ENCODE assay signal across 1 cellular context in genomic region chr16:24132048-24132796, GRCh38.
TF ChIP-seq lines count a peak whose summit lies in the region.

No MANE protein-coding gene starts in this region.

TF ChIP-seq in WTC11, 78 proteins besides CTCF, POLR2A, EP300 and RAD21 (continued from another document):
- TF ChIP-seq E2F1 (CRISPR knock-in tag; IDR thresholded peaks at IDR 0.05) (no peak), ZNF671 (CRISPR knock-in tag; IDR thresholded peaks at IDR 0.05) (no peak), MXD4 (CRISPR knock-in tag; IDR thresholded peaks at IDR 0.05; ENCODE audit: borderline replicate concordance) (no peak), ZNF219 (CRISPR knock-in tag; IDR thresholded peaks at IDR 0.05; ENCODE audit: borderline replicate concordance) (no peak), ZNF317 (CRISPR knock-in tag; IDR thresholded peaks at IDR 0.05; ENCODE audit: borderline replicate concordance, low read depth) (no peak), FOXK1 (CRISPR knock-in tag; IDR thresholded peaks at IDR 0.05) (no peak), ZNF232 (CRISPR knock-in tag; IDR thresholded peaks at IDR 0.05) (no peak), NR3C1 (CRISPR knock-in tag; conservative IDR thresholded peaks at IDR 0.05; ENCODE audit: low read depth) (no peak)
TF ChIP-seq in WTC11: peak in this region for 0.
